8 cellular contexts compared by ENCODE assay signal in genomic region chr6:39670519-39670918, GRCh38.
"Had no signal": no experiment of that assay in that cellular context is flagged by ENCODE, and none has a peak within 500 bp of the region (broad histone marks: within the 10 kb centered on the region; RNA-seq: fewer than 3 reads in every experiment).

No MANE protein-coding gene starts in this region.

- H3K4me3 ChIP-seq: GM12878 had no signal

- DNase-seq: GDM1, GF-D8 had no signal

- FAIRE-seq: G401.6, GM12878, GM12891, GM12892, GM18507, GM19239 had no signal
